ENCODE assay signal across 11 cellular contexts in the genomic region with DNA sequence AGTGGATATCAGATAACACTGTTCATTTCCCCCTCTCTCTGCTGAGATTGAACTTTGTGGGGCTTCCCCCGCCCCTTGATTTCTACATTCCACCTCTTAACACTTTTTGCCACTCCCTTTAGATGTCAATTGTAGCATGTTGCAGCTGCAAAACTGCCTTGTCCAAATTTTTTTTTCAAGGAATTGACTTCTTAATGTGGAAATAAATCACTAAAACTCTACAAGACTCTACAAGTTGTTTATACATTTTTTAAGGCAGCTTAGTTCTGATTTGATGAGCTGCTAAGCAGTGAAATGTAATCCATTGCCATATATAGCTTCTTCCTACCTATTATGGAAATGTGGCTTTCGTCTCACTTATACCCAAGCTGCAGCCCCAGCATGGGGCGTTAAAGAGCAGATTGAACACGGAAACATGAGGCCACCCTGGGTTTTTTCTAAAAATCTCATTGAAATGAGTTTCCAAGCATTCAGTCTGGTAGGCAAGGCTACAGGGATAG.
DNase-seq lines count a peak whose midpoint lies in the region; ATAC-seq and TF ChIP-seq lines count a peak whose summit lies in the region.
"Had no signal": no experiment of that assay in that cellular context is flagged by ENCODE, and none has a peak within 500 bp of the region (broad histone marks: within the 10 kb centered on the region; RNA-seq: fewer than 3 reads in every experiment).

No MANE protein-coding gene starts in this region.

- H3K27me3 ChIP-seq in HCT116 (ENCODE audit: insufficient read depth, low read length) (no peaks in the 10 kb centered on the region), BE2C (no peaks in the 10 kb centered on the region)

- H3K4me1 ChIP-seq in HCT116 (ENCODE audit: control insufficient read depth in 1 of 2, insufficient read depth in 2 of 2, low read length in 2 of 2) (peaks cover 0 to 6% of the 10 kb centered on the region in 2 experiments; a peak in 1 of 4 replicates), BE2C (peaks cover 81% of the 10 kb centered on the region)

- intact Hi-C loops in HCT116 (cut with micrococcal nuclease) = loop anchor here (10.0 kb wide), 1 partner anchor 113 kb away; no protein-coding TSS in a partner anchor

- H3K4me3 ChIP-seq in HCT116 (replicated peaks in 1 of 2; ENCODE audit: low read depth in 1 of 2, low read length in 2 of 2) = no peak overlapping the region
- no peak overlapping the region for H3K4me3 ChIP-seq in fibroblast of the aortic adventitia (ENCODE audit: low read depth, low read length)
- H3K4me3 ChIP-seq in retinal pigment epithelial cell (ENCODE audit: low read length) = no peak overlapping the region
- no peak overlapping the region for H3K4me3 ChIP-seq in BE2C (ENCODE audit: low read depth, low read length)

- H2AFZ ChIP-seq in HCT116 (ENCODE audit: low read depth, low read length, poor library complexity, severe bottlenecking) = no peak overlapping the region

- TF ChIP-seq CTCF in HCT116 (IDR thresholded peaks at IDR 0.05 in 2 of 3, conservative IDR thresholded peaks at IDR 0.05 in 1 of 3; ENCODE audit: borderline replicate concordance in 1 of 3, insufficient read depth in 1 of 3, low read depth in 2 of 3, low read length in 2 of 3) = no peak
- no peak for TF ChIP-seq CTCF in fibroblast of the aortic adventitia (IDR thresholded peaks at IDR 0.05; ENCODE audit: insufficient read depth, low read length)
- peak; percentile 2 for TF ChIP-seq CTCF in retinal pigment epithelial cell (conservative IDR thresholded peaks at IDR 0.05; ENCODE audit: low read depth, low read length)
- no peak for TF ChIP-seq CTCF in BE2C (IDR thresholded peaks at IDR 0.05; ENCODE audit: low read depth, low read length)

- no TSS peak for BruUV-seq in HCT116 (replicated peaks; lab: Mats Ljungman, UMichigan)

- CTCF ChIA-PET in HCT116 (lab: Charles Lee) = interaction anchor here (0.9 kb wide), 1 partner anchor 22 kb away, joined by 3 read pairs; no protein-coding TSS in a partner anchor

- TF ChIP-seq POLR2A in HCT116 (IDR thresholded peaks at IDR 0.05; ENCODE audit: borderline replicate concordance, extremely low read depth, insufficient read depth, insufficient read length) = no peak

- no peaks in the 10 kb centered on the region for H3K9me3 ChIP-seq in HCT116 (ENCODE audit: control insufficient read depth in 1 of 2, insufficient read depth in 1 of 2, low read depth in 1 of 2, low read length in 2 of 2)
- no peaks in the 10 kb centered on the region for H3K9me3 ChIP-seq in BE2C

- no peak overlapping the region for H3K27ac ChIP-seq in HCT116 (ENCODE audit: low read depth, low read length)

- H3K36me3 ChIP-seq in HCT116 (ENCODE audit: control insufficient read depth in 1 of 2, insufficient read depth in 2 of 2, low read length in 2 of 2) (no peaks in the 10 kb centered on the region), BE2C (no peaks in the 10 kb centered on the region)

- POLR2A ChIA-PET in HCT116 (lab: Charles Lee) = no interaction called here

- no peak for TF ChIP-seq RAD21 in HCT116 (IDR thresholded peaks at IDR 0.05; ENCODE audit: low read depth)

- no peaks in the 10 kb centered on the region; the same call in 1 of the 2 replicates for H3K9me2 ChIP-seq in HCT116 (ENCODE audit: insufficient read depth)

- ATAC-seq in HCT116 (no peak), SK-N-SH treated with all-trans-retinoic acid at 6 μM for 48 hours (peak; percentile 62), HG03342 (IDR thresholded peaks at IDR 0.05; ENCODE audit: unreplicated experiment) (no peak), GM19395 (IDR thresholded peaks at IDR 0.05; ENCODE audit: unreplicated experiment) (no peak)
- ATAC-seq: activated CD8-positive, alpha-beta T cell treated with anti-CD3 and anti-CD28 coated beads for 36 hours; stimulated activated effector memory CD8-positive, alpha-beta T cell treated with anti-CD3 and anti-CD28 coated beads, Interleukin-12 subunit alpha, Interleukin-12 subunit beta, amount 100 ng/mL, for 72 hours had no signal

- DNase-seq in HCT116 (ENCODE audit: low read depth, low spot score) = no peak
- DNase-seq in fibroblast of the aortic adventitia (ENCODE audit: low read depth) = peak; percentile 85
- DNase-seq in retinal pigment epithelial cell (ENCODE audit: low read depth) = no peak
- DNase-seq in BE2C = no peak
- no peak for DNase-seq in UCSD-AML1 (lab: John Stamatoyannopoulos, UW; ENCODE audit: unreplicated experiment)
- DNase-seq: activated CD8-positive, alpha-beta T cell treated with anti-CD3 and anti-CD28 coated beads for 36 hours; NCI-H2081 had no signal

- RAD21 ChIA-PET in HCT116 (lab: Charles Lee; ENCODE audit: low non-redundant PET in 1 of 2, low total read pairs in 2 of 2, uncharacterized antibody in 2 of 2, unreplicated experiment in 2 of 2) = no interaction called here

- H4K20me1 ChIP-seq in HCT116 (ENCODE audit: insufficient read depth) = no peaks in the 10 kb centered on the region

- no peaks in the 10 kb centered on the region for H3K79me2 ChIP-seq in HCT116 (ENCODE audit: insufficient read depth, low read length)

- H3K4me2 ChIP-seq in HCT116 (ENCODE audit: low read length) = no peak overlapping the region

- H3K9ac ChIP-seq in HCT116 (ENCODE audit: low read length) = no peak overlapping the region

TF ChIP-seq in HCT116, 20 proteins besides CTCF, POLR2A, EP300 and RAD21:
- TF ChIP-seq CBX3 (IDR thresholded peaks at IDR 0.05; ENCODE audit: low read depth) (no peak), SRF (IDR thresholded peaks at IDR 0.05; ENCODE audit: low read depth) (peak; percentile 38; the same call in 1 of the 2 replicates)
TF ChIP-seq in HCT116: peak in this region for 1.

TF ChIP-seq in SK-N-SH treated with all-trans-retinoic acid at 6 μM for 48 hours, 23 proteins besides CTCF, POLR2A, EP300 and RAD21:
- TF ChIP-seq ARNTL (CRISPR knock-in tag; IDR thresholded peaks at IDR 0.05; ENCODE audit: borderline replicate concordance, low read depth) (no peak), OSR1 (CRISPR knock-in tag; IDR thresholded peaks at IDR 0.05) (peak; percentile 52; the same call in 1 of the 2 replicates)
